In genomic region chr2:199916980-199917379, GRCh38 we compare ENCODE assay signal across 1 cellular context.
A peak's percentile ranks its signal among the peaks of the same experiment; 100 is the strongest.
TF ChIP-seq lines count a peak whose summit lies in the region.

No MANE protein-coding gene starts in this region.

TF ChIP-seq in HepG2, 621 proteins besides CTCF, POLR2A, EP300 and RAD21:
- TF ChIP-seq ZFP36 (IDR thresholded peaks at IDR 0.05; ENCODE audit: borderline replicate concordance, low read depth, low read length, partially characterized antibody) (peak; percentile 41), MEIS1 (CRISPR knock-in tag; IDR thresholded peaks at IDR 0.05; ENCODE audit: borderline replicate concordance) (no peak), ZNF280B (CRISPR knock-in tag; IDR thresholded peaks at IDR 0.05; ENCODE audit: borderline replicate concordance) (0 out of 2 replicates have a peak, but pooled peaks have one; percentile 51), HDAC1 (CRISPR knock-in tag; IDR thresholded peaks at IDR 0.05) (no peak), ZNF407 (CRISPR knock-in tag; IDR thresholded peaks at IDR 0.05; ENCODE audit: not compliant biosample characterization) (no peak), ZNF891 (CRISPR knock-in tag; IDR thresholded peaks at IDR 0.05) (0 out of 2 replicates have a peak, but pooled peaks have one; percentile 25), ZNF513 (CRISPR knock-in tag; conservative IDR thresholded peaks at IDR 0.05) (no peak), ZNF280D (CRISPR knock-in tag; IDR thresholded peaks at IDR 0.05) (0 out of 2 replicates have a peak, but pooled peaks have one; percentile 60)
